Comparison of ENCODE assay signal across 22 cellular contexts in the genomic region with DNA sequence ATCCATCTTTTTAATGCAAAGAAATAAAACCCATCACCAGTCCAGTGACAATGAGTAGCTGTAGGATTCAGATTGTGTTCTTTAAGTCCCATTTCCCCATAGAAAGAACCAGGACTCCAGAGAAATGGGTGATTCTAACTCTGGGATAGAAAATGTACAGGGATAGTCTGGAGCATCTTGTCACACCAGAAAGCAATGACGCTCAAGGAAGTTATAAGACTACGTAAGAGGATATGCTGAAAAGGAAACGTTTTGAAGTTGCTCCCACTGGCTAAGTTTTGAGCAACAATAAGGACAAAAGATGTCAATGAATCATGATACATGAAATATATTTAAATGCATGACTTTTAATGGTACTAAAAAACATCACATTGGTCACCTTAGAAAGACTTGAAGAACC.
"Had no signal": no experiment of that assay in that cellular context is flagged by ENCODE, and none has a peak within 500 bp of the region (broad histone marks: within the 10 kb centered on the region; RNA-seq: fewer than 3 reads in every experiment).

No MANE protein-coding gene starts in this region.

- ATAC-seq: foreskin keratinocyte; gastroesophageal sphincter; left colon; left lung; left ventricle myocardium superior; lower lobe of right lung; mucosa of descending colon; naive thymus-derived CD8-positive, alpha-beta T cell had no signal

- FAIRE-seq: endothelial cell of umbilical vein, islet of Langerhans, keratinocyte had no signal

- H3K27ac ChIP-seq: colonic mucosa, esophagus muscularis mucosa, foreskin keratinocyte, gastroesophageal sphincter, heart left ventricle, hepatocyte, left lung, lower lobe of right lung had no signal

- H3K36me3 ChIP-seq: colonic mucosa, esophagus muscularis mucosa, gastroesophageal sphincter, heart left ventricle, left lung, lower lobe of right lung had no signal

- H3K9me3 ChIP-seq: colonic mucosa, esophagus muscularis mucosa, gastroesophageal sphincter, heart left ventricle, left lung, lower lobe of right lung, mucosa of descending colon had no signal

- H3K4me1 ChIP-seq: colonic mucosa, esophagus muscularis mucosa, foreskin keratinocyte, gastroesophageal sphincter, left lung had no signal

- H3K27me3 ChIP-seq: colonic mucosa, dorsolateral prefrontal cortex, esophagus muscularis mucosa, gastroesophageal sphincter, heart left ventricle, hepatocyte, left lung had no signal

- DNase-seq: colonic mucosa; cortex of kidney; dorsolateral prefrontal cortex; effector CD4-positive, alpha-beta T cell; effector memory CD4-positive, alpha-beta T cell; foreskin keratinocyte; heart left ventricle; hypothalamus; left colon; left lung; left ventricle myocardium superior; lower lobe of right lung; mesenchymal stem cell; mucosa of descending colon; naive B cell; naive thymus-derived CD8-positive, alpha-beta T cell had no signal

- H3K4me3 ChIP-seq: colonic mucosa, esophagus muscularis mucosa, gastroesophageal sphincter, heart left ventricle, hepatocyte, left lung, lower lobe of right lung, mucosa of descending colon had no signal
